ENCODE assay signal across 8 cellular contexts in genomic region chr19:55069137-55069858, GRCh38. TPM values are rescaled to one million over a fixed set of nuclear protein-coding genes. Genes with fewer than 3 reads are reported as not detected.
DNase-seq lines count a peak whose midpoint lies in the region; ATAC-seq, FAIRE-seq and TF ChIP-seq lines count a peak whose summit lies in the region.

No MANE protein-coding gene starts in this region.

- H3K27ac ChIP-seq in K562 (ENCODE audit: extremely low read depth, low read depth, low read length) (no peak overlapping the region), HepG2 (ENCODE audit: extremely low read length, insufficient read depth, low read length) (no peak overlapping the region)

- no peaks in the 10 kb centered on the region for H3K9me1 ChIP-seq in K562 (ENCODE audit: control insufficient read depth, insufficient read depth, low read length)

- peak overlapping the region; percentile 39 to 77; a peak in 3 of 4 replicates for H3K9ac ChIP-seq in K562 (ENCODE audit: insufficient read depth in 1 of 2, low read depth in 2 of 2, low read length in 2 of 2)
- H3K9ac ChIP-seq in HepG2 (ENCODE audit: insufficient read depth, low read depth, low read length) = no peak overlapping the region

- H3K9me3 ChIP-seq in K562 (replicated peaks; ENCODE audit: control insufficient read depth, insufficient read depth, low read depth, low read length) (no peaks in the 10 kb centered on the region), HepG2 (ENCODE audit: low read length) (no peaks in the 10 kb centered on the region)

- H3K4me1 ChIP-seq in K562 (replicated peaks in 1 of 2; ENCODE audit: control insufficient read depth in 2 of 2, insufficient read depth in 2 of 2, low read length in 2 of 2) = peaks cover 19 to 21% of the 10 kb centered on the region in 2 experiments
- H3K4me1 ChIP-seq in HepG2 (ENCODE audit: insufficient read depth, low read length) = peaks cover 15% of the 10 kb centered on the region

- no peaks in the 10 kb centered on the region for H4K20me1 ChIP-seq in K562 (replicated peaks; ENCODE audit: control insufficient read depth, insufficient read depth, low read length)
- H4K20me1 ChIP-seq in HepG2 (ENCODE audit: insufficient read depth, low read length) = no peaks in the 10 kb centered on the region

- WGBS in K562 (ENCODE audit: insufficient coverage, low coverage, missing lambda C conversion rate) = under 1% methylated on average over 24 of the region's 25 CpGs
- 6% methylated on average over 24 of the region's 25 CpGs for WGBS in HepG2 (ENCODE audit: low lambda C conversion rate)

- peaks cover 8% of the 10 kb centered on the region in 2 experiments; a peak in 4 of 5 replicates for H3K27me3 ChIP-seq in K562 (ENCODE audit: control insufficient read depth in 2 of 2, insufficient read depth in 2 of 2, low read length in 2 of 2)
- H3K27me3 ChIP-seq in HepG2 (ENCODE audit: control insufficient read depth in 1 of 2, insufficient read depth in 2 of 2, low read length in 2 of 2) = peaks cover 2 to 35% of the 10 kb centered on the region in 2 experiments

- DNase-seq in DMS153 treated with DMSO at 0.1 percent for 48 hours (lab: John Stamatoyannopoulos, UW; ENCODE audit: unreplicated experiment) = peak; percentile 29
- peak; percentile 47 for DNase-seq in HuH-7.5 (ENCODE audit: low spot score)
- DNase-seq in K562 (ENCODE audit: extremely low read depth in 1 of 4, low spot score in 3 of 4) = peak; percentile 56 to 75 (median 65)
- no peak for DNase-seq in HepG2 (ENCODE audit: low spot score)
- no peak for DNase-seq in ACHN
- no peak for DNase-seq in globus pallidus (ENCODE audit: low spot score)
- DNase-seq in putamen (ENCODE audit: low spot score) = no peak

- peak; percentile 9 to 18 (median 10); a peak in 1 of 6 replicates for TF ChIP-seq CTCF in K562 (IDR thresholded peaks at IDR 0.05 in 2 of 3, conservative IDR thresholded peaks at IDR 0.05 in 1 of 3; ENCODE audit: insufficient read depth in 2 of 3, low read depth in 1 of 3, low read length in 3 of 3)
- TF ChIP-seq CTCF in HepG2 (CRISPR knock-in tag; IDR thresholded peaks at IDR 0.05) = no peak

- no peak; a peak in 1 of 4 replicates for TF ChIP-seq RAD21 in K562 (CRISPR knock-in tag; conservative IDR thresholded peaks at IDR 0.05 in 1 of 2, IDR thresholded peaks at IDR 0.05 in 1 of 2)
- no peak for TF ChIP-seq RAD21 in HepG2 (CRISPR knock-in tag; IDR thresholded peaks at IDR 0.05)

- H3K4me2 ChIP-seq in K562 (ENCODE audit: insufficient read depth, low read length) = peak overlapping the region; percentile 86
- H3K4me2 ChIP-seq in HepG2 (ENCODE audit: low read depth, low read length) = peak overlapping the region; percentile 64

- FAIRE-seq in K562 (lab: Jason Lieb, UNC) = peak; percentile 91
- FAIRE-seq in HepG2 (lab: Jason Lieb, UNC) = no peak

- intact Hi-C loops in K562 (cut with micrococcal nuclease) = no loop called here
- intact Hi-C loops in HepG2 (cut with micrococcal nuclease; ENCODE audit: unreplicated experiment) = no loop called here

- ATAC-seq in K562 (peak; percentile 97), HepG2 (peak; percentile 75), GM21786 (IDR thresholded peaks at IDR 0.05; ENCODE audit: unreplicated experiment) (no peak)

- in situ Hi-C loops in K562 (cut with MboI) (no loop called here), HepG2 (cut with HindIII; ENCODE audit: extremely low pct_ligation_motif_present, low pct_unique_long_range_greater_than_20kb) (no loop called here), ACHN (cut with HindIII; ENCODE audit: low pct_ligation_motif_present, low pct_unique_long_range_greater_than_20kb, low sequenced_read_pairs) (no loop called here)

- H3K79me2 ChIP-seq in K562 (ENCODE audit: control insufficient read depth, insufficient read depth, low read length) (no peaks in the 10 kb centered on the region), HepG2 (ENCODE audit: insufficient read depth, low read length) (no peaks in the 10 kb centered on the region)

- BruUV-seq in K562 (replicated peaks; lab: Mats Ljungman, UMichigan) = no TSS peak
- no TSS peak for BruUV-seq in HepG2 (replicated peaks; lab: Mats Ljungman, UMichigan)

- peak overlapping the region; percentile 42 for H3K4me3 ChIP-seq in K562
- H3K4me3 ChIP-seq in HepG2 (replicated peaks in 1 of 3; ENCODE audit: insufficient read depth in 1 of 3, low read depth in 2 of 3, low read length in 3 of 3) = peak overlapping the region; percentile 23 to 55 (median 30); a peak in 5 of 6 replicates

- peak overlapping the region; percentile 88 for H2AFZ ChIP-seq in K562 (ENCODE audit: low read depth, low read length)
- peak overlapping the region; percentile 40 for H2AFZ ChIP-seq in HepG2 (ENCODE audit: low read length)

- H3K36me3 ChIP-seq in K562 (ENCODE audit: control insufficient read depth, insufficient read depth, low read length) (no peaks in the 10 kb centered on the region), HepG2 (replicated peaks in 1 of 2; ENCODE audit: control insufficient read depth in 1 of 2, insufficient read depth in 2 of 2, low read length in 2 of 2) (no peaks in the 10 kb centered on the region)

- no peak for TF ChIP-seq EP300 in K562 (IDR thresholded peaks at IDR 0.05; ENCODE audit: low read length)
- TF ChIP-seq EP300 in HepG2 (IDR thresholded peaks at IDR 0.05; ENCODE audit: low read depth in 2 of 2, low read length in 2 of 2) = no peak
- TF ChIP-seq EP300 in HepG2 (CRISPR knock-in tag; IDR thresholded peaks at IDR 0.05; ENCODE audit: borderline replicate concordance) = no peak

- POLR2A ChIA-PET in K562 (lab: Yijun Ruan, JAX) = interaction anchor here (0.9 to 5.9 kb wide), 2 partner anchors 11 to 14 kb away, joined by 3 to 32 read pairs; no protein-coding TSS in a partner anchor
- POLR2A ChIA-PET in HepG2 (lab: Yijun Ruan, JAX) = interaction anchor here (1.5 kb wide), 1 partner anchor 11 kb away, joined by 11 read pairs; no protein-coding TSS in a partner anchor

- TF ChIP-seq POLR2A in K562 (conservative IDR thresholded peaks at IDR 0.05) (peak; percentile 44; the same call in 1 of the 2 replicates), HepG2 (IDR thresholded peaks at IDR 0.05; ENCODE audit: insufficient read depth in 1 of 2, low read depth in 2 of 2, low read length in 2 of 2) (no peak)

- CTCF ChIA-PET in K562 (lab: Yijun Ruan, JAX; ENCODE audit: low intra/inter-chr PET ratio) (no interaction called here), HepG2 (lab: Yijun Ruan, JAX; ENCODE audit: low intra/inter-chr PET ratio, low total read pairs) (no interaction called here)

RNA-seq across cellular contexts. Expression of gene RDH13, which starts 6.3 kb away (rescaled TPM):
- 86.2 and 226 TPM in 2 replicates for total RNA-seq in K562 (2011; cell fraction: chromatin; rRNA removed; ENCODE audit: low replicate concordance)
- total RNA-seq in K562 (2011; cell fraction: nucleolus; rRNA removed) = 132 and 156 TPM in 2 replicates
- 101 and 114 TPM in 2 replicates for total RNA-seq in K562 (2011; cell fraction: nucleoplasm; rRNA removed)
- total RNA-seq in K562 (2014; rRNA removed) (63.2 and 78.7 TPM in 2 replicates), K562 (2014; rRNA removed; fragmentation: Illumina TruSeq; extraction: Trizol) (25.8 and 29.2 TPM in 2 replicates), K562 (2015; rRNA removed; fragmentation: Illumina TruSeq; extraction: Trizol) (41.9 and 43.3 TPM in 2 replicates), K562 (2021) (65.7 and 70.3 TPM in 2 replicates), HepG2 (2016; rRNA removed; fragmentation: Illumina TruSeq; extraction: Trizol) (19.1 and 21.5 TPM in 2 replicates)
- polyA plus RNA-seq in K562 (2011; rRNA removed) (23.3 and 28.6 TPM in 2 replicates), K562 (2014; fragmentation: Illumina TruSeq; extraction: Trizol) (39.5 and 44.9 TPM in 2 replicates), K562 (2014; fragmentation: Nextera tagmentation; extraction: Ambion mirVana) (1 to 10 TPM; 7.5 to 9.8 TPM), K562 (2014; rRNA removed) (51.2 and 53.8 TPM in 2 replicates), HepG2 (2011; rRNA removed) (13.4 and 16.6 TPM in 2 replicates)
- polyA plus RNA-seq in K562 (2011; cell fraction: cytosol; rRNA removed) = 19.8 and 50.7 TPM in 2 replicates
- polyA plus RNA-seq in K562 (2011; cell fraction: nucleus; rRNA removed) = 75.3 and 114 TPM in 2 replicates
- polyA plus RNA-seq in K562 (2012) = 36.1 and 51.9 TPM in 2 replicates
- polyA minus RNA-seq in K562 (2011; rRNA and poly(A)+ RNA removed) = 19.9 and 43.3 TPM in 2 replicates
- 18.3 and 33.0 TPM in 2 replicates for polyA minus RNA-seq in K562 (2011; cell fraction: cytosol; rRNA and poly(A)+ RNA removed)
- polyA minus RNA-seq in K562 (2011; cell fraction: nucleus; rRNA and poly(A)+ RNA removed) = 32.5 and 38.9 TPM in 2 replicates
- total RNA-seq in HepG2 (2016; cell fraction: cytosol; rRNA removed; fragmentation: Illumina TruSeq; extraction: Trizol; ENCODE audit: low read depth) = 7.5 and 7.8 TPM in 2 replicates
- 15.8 and 21.1 TPM in 2 replicates for total RNA-seq in HepG2 (2016; cell fraction: insoluble cytoplasmic fraction; rRNA removed; fragmentation: Illumina TruSeq; extraction: Trizol)
- total RNA-seq in HepG2 (2016; cell fraction: membrane; rRNA removed; fragmentation: Illumina TruSeq; extraction: Trizol) = 11.8 and 12.8 TPM in 2 replicates
- 17.4 and 22.3 TPM in 2 replicates for total RNA-seq in HepG2 (2016; cell fraction: nucleus; rRNA removed; fragmentation: Illumina TruSeq; extraction: Trizol)
- 9.7 and 11.4 TPM in 2 replicates for polyA plus RNA-seq in HepG2 (2011; cell fraction: cytosol; rRNA removed)
- polyA plus RNA-seq in HepG2 (2011; cell fraction: nucleus; rRNA removed) = 30.1 and 32.4 TPM in 2 replicates
- 11.5 and 13.1 TPM in 2 replicates for polyA plus RNA-seq in HepG2 (2012)
- 4.2 and 4.4 TPM in 2 replicates for polyA plus RNA-seq in HepG2 (2016; cell fraction: cytosol; fragmentation: Illumina TruSeq; extraction: Trizol; ENCODE audit: low read depth)
- polyA plus RNA-seq in HepG2 (2016; cell fraction: insoluble cytoplasmic fraction; fragmentation: Illumina TruSeq; extraction: Trizol; ENCODE audit: low read depth) = 14.5 and 16.2 TPM in 2 replicates
- polyA plus RNA-seq in HepG2 (2016; cell fraction: membrane; fragmentation: Illumina TruSeq; extraction: Trizol; ENCODE audit: low read depth) = 5.8 and 6.5 TPM in 2 replicates
- polyA plus RNA-seq in HepG2 (2016; cell fraction: nucleus; fragmentation: Illumina TruSeq; extraction: Trizol; ENCODE audit: insufficient read depth, low read depth) = 30.4 and 34.3 TPM in 2 replicates
- polyA minus RNA-seq in HepG2 (2011; rRNA and poly(A)+ RNA removed; ENCODE audit: low replicate concordance) = 35.2 and 54.3 TPM in 2 replicates
- polyA minus RNA-seq in HepG2 (2011; cell fraction: cytosol; rRNA and poly(A)+ RNA removed) = 8.1 and 16.8 TPM in 2 replicates
- 29.1 and 32.1 TPM in 2 replicates for polyA minus RNA-seq in HepG2 (2011; cell fraction: nucleus; rRNA and poly(A)+ RNA removed)

RNA-seq across cellular contexts. Expression of gene EPS8L1, which starts 6.4 kb away (rescaled TPM):
- 21.2 and 53.9 TPM in 2 replicates for total RNA-seq in K562 (2011; cell fraction: chromatin; rRNA removed; ENCODE audit: low replicate concordance)
- total RNA-seq in K562 (2011; cell fraction: nucleolus; rRNA removed) = 25.4 and 29.5 TPM in 2 replicates
- total RNA-seq in K562 (2011; cell fraction: nucleoplasm; rRNA removed) = 24.6 and 30.8 TPM in 2 replicates
- total RNA-seq in K562 (2014; rRNA removed) (18.1 and 21.3 TPM in 2 replicates), K562 (2014; rRNA removed; fragmentation: Illumina TruSeq; extraction: Trizol) (6.8 and 8.0 TPM in 2 replicates), K562 (2015; rRNA removed; fragmentation: Illumina TruSeq; extraction: Trizol) (9.6 and 11.5 TPM in 2 replicates), K562 (2021) (17.3 and 18.9 TPM in 2 replicates), HepG2 (2016; rRNA removed; fragmentation: Illumina TruSeq; extraction: Trizol) (2.3 and 3.0 TPM in 2 replicates)
- polyA plus RNA-seq in K562 (2011; rRNA removed) (11.9 and 13.2 TPM in 2 replicates), K562 (2014; fragmentation: Illumina TruSeq; extraction: Trizol) (13.5 and 14.0 TPM in 2 replicates), K562 (2014; fragmentation: Nextera tagmentation; extraction: Ambion mirVana) (under 1 TPM; 0.35 to 0.59 TPM), K562 (2014; rRNA removed) (15.9 and 22.1 TPM in 2 replicates), HepG2 (2011; rRNA removed) (6.3 and 6.6 TPM in 2 replicates)
- polyA plus RNA-seq in K562 (2011; cell fraction: cytosol; rRNA removed) = 9.1 and 15.2 TPM in 2 replicates
- 39.1 and 62.6 TPM in 2 replicates for polyA plus RNA-seq in K562 (2011; cell fraction: nucleus; rRNA removed)
- polyA plus RNA-seq in K562 (2012) = 22.7 and 23.7 TPM in 2 replicates
- polyA minus RNA-seq in K562 (2011; rRNA and poly(A)+ RNA removed) = 3.1 and 7.7 TPM in 2 replicates
- polyA minus RNA-seq in K562 (2011; cell fraction: cytosol; rRNA and poly(A)+ RNA removed) = 5.2 and 6.4 TPM in 2 replicates
- 10.0 and 12.8 TPM in 2 replicates for polyA minus RNA-seq in K562 (2011; cell fraction: nucleus; rRNA and poly(A)+ RNA removed)
- total RNA-seq in HepG2 (2016; cell fraction: cytosol; rRNA removed; fragmentation: Illumina TruSeq; extraction: Trizol; ENCODE audit: low read depth) = 0.79 and 0.91 TPM in 2 replicates
- total RNA-seq in HepG2 (2016; cell fraction: insoluble cytoplasmic fraction; rRNA removed; fragmentation: Illumina TruSeq; extraction: Trizol) = 1.4 and 2.2 TPM in 2 replicates
- total RNA-seq in HepG2 (2016; cell fraction: membrane; rRNA removed; fragmentation: Illumina TruSeq; extraction: Trizol) = 2.6 and 2.9 TPM in 2 replicates
- total RNA-seq in HepG2 (2016; cell fraction: nucleus; rRNA removed; fragmentation: Illumina TruSeq; extraction: Trizol) = 0.84 and 1.3 TPM in 2 replicates
- polyA plus RNA-seq in HepG2 (2011; cell fraction: cytosol; rRNA removed) = 3.0 and 4.2 TPM in 2 replicates
- 27.8 and 31.9 TPM in 2 replicates for polyA plus RNA-seq in HepG2 (2011; cell fraction: nucleus; rRNA removed)
- 5.0 and 6.5 TPM in 2 replicates for polyA plus RNA-seq in HepG2 (2012)
- polyA plus RNA-seq in HepG2 (2016; cell fraction: cytosol; fragmentation: Illumina TruSeq; extraction: Trizol; ENCODE audit: low read depth) = 1.6 and 1.7 TPM in 2 replicates
- 1.4 and 2.0 TPM in 2 replicates for polyA plus RNA-seq in HepG2 (2016; cell fraction: insoluble cytoplasmic fraction; fragmentation: Illumina TruSeq; extraction: Trizol; ENCODE audit: low read depth)
- 2.0 TPM in 2 replicates for polyA plus RNA-seq in HepG2 (2016; cell fraction: membrane; fragmentation: Illumina TruSeq; extraction: Trizol; ENCODE audit: low read depth)
- 6.3 and 7.4 TPM in 2 replicates for polyA plus RNA-seq in HepG2 (2016; cell fraction: nucleus; fragmentation: Illumina TruSeq; extraction: Trizol; ENCODE audit: insufficient read depth, low read depth)
- polyA minus RNA-seq in HepG2 (2011; rRNA and poly(A)+ RNA removed; ENCODE audit: low replicate concordance) = 4.0 and 6.3 TPM in 2 replicates
- 0.88 and 1.4 TPM in 2 replicates for polyA minus RNA-seq in HepG2 (2011; cell fraction: cytosol; rRNA and poly(A)+ RNA removed)
- 3.4 and 3.7 TPM in 2 replicates for polyA minus RNA-seq in HepG2 (2011; cell fraction: nucleus; rRNA and poly(A)+ RNA removed)

RNA-seq across cellular contexts. Expression of gene GP6, which starts 31.2 kb away (rescaled TPM):
- 21.2 and 44.5 TPM in 2 replicates for total RNA-seq in K562 (2011; cell fraction: chromatin; rRNA removed; ENCODE audit: low replicate concordance)
- 22.6 and 39.5 TPM in 2 replicates for total RNA-seq in K562 (2011; cell fraction: nucleolus; rRNA removed)
- 29.0 and 50.9 TPM in 2 replicates for total RNA-seq in K562 (2011; cell fraction: nucleoplasm; rRNA removed)
- total RNA-seq in K562 (2014; rRNA removed) (9.7 and 14.7 TPM in 2 replicates), K562 (2014; rRNA removed; fragmentation: Illumina TruSeq; extraction: Trizol) (5.7 and 7.3 TPM in 2 replicates), K562 (2015; rRNA removed; fragmentation: Illumina TruSeq; extraction: Trizol) (3.1 and 3.2 TPM in 2 replicates), K562 (2021) (13.8 and 21.1 TPM in 2 replicates), HepG2 (2016; rRNA removed; fragmentation: Illumina TruSeq; extraction: Trizol) (not detected in 2 replicates)
- polyA plus RNA-seq in K562 (2011; rRNA removed) (4.6 and 15.8 TPM in 2 replicates), K562 (2014; fragmentation: Illumina TruSeq; extraction: Trizol) (19.6 and 26.5 TPM in 2 replicates), K562 (2014; fragmentation: Nextera tagmentation; extraction: Ambion mirVana) (1 to 10 TPM; 5.4 to 5.7 TPM), K562 (2014; rRNA removed) (12.4 and 17.5 TPM in 2 replicates), HepG2 (2011; rRNA removed) (0.05 and 0.08 TPM in 2 replicates)
- polyA plus RNA-seq in K562 (2011; cell fraction: cytosol; rRNA removed) = 4.3 and 28.1 TPM in 2 replicates
- 3.8 and 33.4 TPM in 2 replicates for polyA plus RNA-seq in K562 (2011; cell fraction: nucleus; rRNA removed)
- polyA plus RNA-seq in K562 (2012) = 6.4 and 10.7 TPM in 2 replicates
- 1.9 and 8.0 TPM in 2 replicates for polyA minus RNA-seq in K562 (2011; rRNA and poly(A)+ RNA removed)
- 3.7 and 9.2 TPM in 2 replicates for polyA minus RNA-seq in K562 (2011; cell fraction: cytosol; rRNA and poly(A)+ RNA removed)
- 1.9 and 6.6 TPM in 2 replicates for polyA minus RNA-seq in K562 (2011; cell fraction: nucleus; rRNA and poly(A)+ RNA removed)
- total RNA-seq in HepG2 (2016; cell fraction: cytosol; rRNA removed; fragmentation: Illumina TruSeq; extraction: Trizol; ENCODE audit: low read depth) = not detected in 2 replicates
- not detected in 2 replicates for total RNA-seq in HepG2 (2016; cell fraction: insoluble cytoplasmic fraction; rRNA removed; fragmentation: Illumina TruSeq; extraction: Trizol)
- not detected in 2 replicates for total RNA-seq in HepG2 (2016; cell fraction: membrane; rRNA removed; fragmentation: Illumina TruSeq; extraction: Trizol)
- not detected in 2 replicates for total RNA-seq in HepG2 (2016; cell fraction: nucleus; rRNA removed; fragmentation: Illumina TruSeq; extraction: Trizol)
- polyA plus RNA-seq in HepG2 (2011; cell fraction: cytosol; rRNA removed) = 0.03 TPM in 1 of 2 replicates, not detected in the other
- polyA plus RNA-seq in HepG2 (2011; cell fraction: nucleus; rRNA removed) = 0.05 TPM in 1 of 2 replicates, not detected in the other
- polyA plus RNA-seq in HepG2 (2012) = 0.13 TPM in 1 of 2 replicates, not detected in the other
- polyA plus RNA-seq in HepG2 (2016; cell fraction: cytosol; fragmentation: Illumina TruSeq; extraction: Trizol; ENCODE audit: low read depth) = not detected in 2 replicates
- polyA plus RNA-seq in HepG2 (2016; cell fraction: insoluble cytoplasmic fraction; fragmentation: Illumina TruSeq; extraction: Trizol; ENCODE audit: low read depth) = not detected in 2 replicates
- polyA plus RNA-seq in HepG2 (2016; cell fraction: membrane; fragmentation: Illumina TruSeq; extraction: Trizol; ENCODE audit: low read depth) = not detected in 2 replicates
- polyA plus RNA-seq in HepG2 (2016; cell fraction: nucleus; fragmentation: Illumina TruSeq; extraction: Trizol; ENCODE audit: insufficient read depth, low read depth) = not detected in 2 replicates
- polyA minus RNA-seq in HepG2 (2011; rRNA and poly(A)+ RNA removed; ENCODE audit: low replicate concordance) = 0.30 and 0.75 TPM in 2 replicates
- not detected in 2 replicates for polyA minus RNA-seq in HepG2 (2011; cell fraction: cytosol; rRNA and poly(A)+ RNA removed)
- not detected in 2 replicates for polyA minus RNA-seq in HepG2 (2011; cell fraction: nucleus; rRNA and poly(A)+ RNA removed)

RNA-seq across cellular contexts. Expression of gene PPP1R12C, which starts 48.1 kb away (rescaled TPM):
- 103 and 282 TPM in 2 replicates for total RNA-seq in K562 (2011; cell fraction: chromatin; rRNA removed; ENCODE audit: low replicate concordance)
- 185 and 189 TPM in 2 replicates for total RNA-seq in K562 (2011; cell fraction: nucleolus; rRNA removed)
- total RNA-seq in K562 (2011; cell fraction: nucleoplasm; rRNA removed) = 126 and 131 TPM in 2 replicates
- 93.5 and 119 TPM in 2 replicates for total RNA-seq in K562 (2014; rRNA removed)
- 16.3 and 21.9 TPM in 2 replicates for total RNA-seq in K562 (2014; rRNA removed; fragmentation: Illumina TruSeq; extraction: Trizol)
- total RNA-seq in K562 (2015; rRNA removed; fragmentation: Illumina TruSeq; extraction: Trizol) = 54.1 and 54.3 TPM in 2 replicates
- total RNA-seq in K562 (2021) = 89.7 and 110 TPM in 2 replicates
- 31.6 and 39.7 TPM in 2 replicates for polyA plus RNA-seq in K562 (2011; rRNA removed)
- polyA plus RNA-seq in K562 (2011; cell fraction: cytosol; rRNA removed) = 21.4 and 48.7 TPM in 2 replicates
- polyA plus RNA-seq in K562 (2011; cell fraction: nucleus; rRNA removed) = 238 and 450 TPM in 2 replicates
- polyA plus RNA-seq in K562 (2012) = 76.7 and 102 TPM in 2 replicates
- 33.7 and 54.3 TPM in 2 replicates for polyA plus RNA-seq in K562 (2014; fragmentation: Illumina TruSeq; extraction: Trizol)
- polyA plus RNA-seq in K562 (2014; fragmentation: Nextera tagmentation; extraction: Ambion mirVana) = 1 to 10 TPM; 1.8 to 2.7 TPM
- polyA plus RNA-seq in K562 (2014; rRNA removed) = 125 and 136 TPM in 2 replicates
- polyA minus RNA-seq in K562 (2011; rRNA and poly(A)+ RNA removed) = 5.9 and 7.7 TPM in 2 replicates
- polyA minus RNA-seq in K562 (2011; cell fraction: cytosol; rRNA and poly(A)+ RNA removed) = 15.9 and 20.8 TPM in 2 replicates
- polyA minus RNA-seq in K562 (2011; cell fraction: nucleus; rRNA and poly(A)+ RNA removed) = 53.1 and 57.2 TPM in 2 replicates
- total RNA-seq in HepG2 (2016; rRNA removed; fragmentation: Illumina TruSeq; extraction: Trizol) = 13.0 and 29.7 TPM in 2 replicates
- 8.7 and 9.6 TPM in 2 replicates for total RNA-seq in HepG2 (2016; cell fraction: cytosol; rRNA removed; fragmentation: Illumina TruSeq; extraction: Trizol; ENCODE audit: low read depth)
- 10.7 and 30.4 TPM in 2 replicates for total RNA-seq in HepG2 (2016; cell fraction: insoluble cytoplasmic fraction; rRNA removed; fragmentation: Illumina TruSeq; extraction: Trizol)
- 16.0 and 19.8 TPM in 2 replicates for total RNA-seq in HepG2 (2016; cell fraction: membrane; rRNA removed; fragmentation: Illumina TruSeq; extraction: Trizol)
- total RNA-seq in HepG2 (2016; cell fraction: nucleus; rRNA removed; fragmentation: Illumina TruSeq; extraction: Trizol) = 33.8 and 39.8 TPM in 2 replicates
- 30.3 and 40.4 TPM in 2 replicates for polyA plus RNA-seq in HepG2 (2011; rRNA removed)
- polyA plus RNA-seq in HepG2 (2011; cell fraction: cytosol; rRNA removed) = 13.1 and 19.7 TPM in 2 replicates
- polyA plus RNA-seq in HepG2 (2011; cell fraction: nucleus; rRNA removed) = 234 and 309 TPM in 2 replicates
- 30.8 and 39.8 TPM in 2 replicates for polyA plus RNA-seq in HepG2 (2012)
- polyA plus RNA-seq in HepG2 (2016; cell fraction: cytosol; fragmentation: Illumina TruSeq; extraction: Trizol; ENCODE audit: low read depth) = 16.9 and 17.6 TPM in 2 replicates
- 21.3 and 29.2 TPM in 2 replicates for polyA plus RNA-seq in HepG2 (2016; cell fraction: insoluble cytoplasmic fraction; fragmentation: Illumina TruSeq; extraction: Trizol; ENCODE audit: low read depth)
- polyA plus RNA-seq in HepG2 (2016; cell fraction: membrane; fragmentation: Illumina TruSeq; extraction: Trizol; ENCODE audit: low read depth) = 27.6 and 31.9 TPM in 2 replicates
- polyA plus RNA-seq in HepG2 (2016; cell fraction: nucleus; fragmentation: Illumina TruSeq; extraction: Trizol; ENCODE audit: insufficient read depth, low read depth) = 194 and 196 TPM in 2 replicates
- polyA minus RNA-seq in HepG2 (2011; rRNA and poly(A)+ RNA removed; ENCODE audit: low replicate concordance) = 20.6 and 25.3 TPM in 2 replicates
- polyA minus RNA-seq in HepG2 (2011; cell fraction: cytosol; rRNA and poly(A)+ RNA removed) = 6.3 and 6.7 TPM in 2 replicates
- polyA minus RNA-seq in HepG2 (2011; cell fraction: nucleus; rRNA and poly(A)+ RNA removed) = 22.7 and 26.5 TPM in 2 replicates

Comparison
In these comparisons a context has a peak if more than half of its experiments do, and no peak if none do; other contexts are left out.
1. DNase-seq: peak in DMS153 treated with DMSO at 0.1 percent for 48 hours (single experiment), HuH-7.5 (single experiment) and K562 (4 of 4); none in HepG2 (single experiment), ACHN (single experiment), globus pallidus (single experiment) and putamen (single experiment).